ENCODE assay signal across 2 cellular contexts in genomic region chr19:10112895-10113591, GRCh38.
A peak's percentile ranks its signal among the peaks of the same experiment; 100 is the strongest.
TF ChIP-seq lines count a peak whose summit lies in the region.

No MANE protein-coding gene starts in this region.

TF ChIP-seq in IMR-90, 13 proteins besides CTCF, POLR2A, EP300 and RAD21:
- TF ChIP-seq SMC3 (IDR thresholded peaks at IDR 0.05; ENCODE audit: low read depth, low read length) (peak; percentile 52), CEBPB (IDR thresholded peaks at IDR 0.05; ENCODE audit: low read depth, low read length) (no peak), MAFK (IDR thresholded peaks at IDR 0.05; ENCODE audit: low read depth, low read length) (no peak), MAZ (IDR thresholded peaks at IDR 0.05; ENCODE audit: borderline replicate concordance, low read depth, low read length) (no peak)

TF ChIP-seq in liver, 16 proteins besides CTCF, POLR2A, EP300 and RAD21:
- TF ChIP-seq EGR1 (IDR thresholded peaks at IDR 0.05; ENCODE audit: low read depth in 2 of 2), result no peak
- TF ChIP-seq HNF4A (conservative IDR thresholded peaks at IDR 0.05), result peak; percentile 3 to 12
- TF ChIP-seq ZBTB33 (IDR thresholded peaks at IDR 0.05), result no peak
- no peak for TF ChIP-seq REST (IDR thresholded peaks at IDR 0.05)
- no peak for TF ChIP-seq SP1 (IDR thresholded peaks at IDR 0.05)
- no peak for TF ChIP-seq GABPA (IDR thresholded peaks at IDR 0.05 in 1 of 2, conservative IDR thresholded peaks at IDR 0.05 in 1 of 2)
- no peak for TF ChIP-seq MAX (IDR thresholded peaks at IDR 0.05)
- no peak for TF ChIP-seq JUND (IDR thresholded peaks at IDR 0.05)
